Comparison of ENCODE assay signal across 21 cellular contexts in genomic region chr9:136613824-136614371, GRCh38. TPM values are rescaled to one million over a fixed set of nuclear protein-coding genes. Genes with fewer than 3 reads are reported as not detected.
DNase-seq lines count a peak whose midpoint lies in the region; ATAC-seq and TF ChIP-seq lines count a peak whose summit lies in the region.
"Had no signal": no experiment of that assay in that cellular context is flagged by ENCODE, and none has a peak within 500 bp of the region (broad histone marks: within the 10 kb centered on the region; RNA-seq: fewer than 3 reads in every experiment).

No MANE protein-coding gene starts in this region.

- no peak overlapping the region for H3K9ac ChIP-seq in duodenal mucosa (ENCODE audit: low read depth in 1 of 2, low read length in 2 of 2)

- no peaks in the 10 kb centered on the region for H3K36me3 Mint-ChIP-seq in Caco-2 (ENCODE audit: insufficient read depth, unreplicated experiment)

- intact Hi-C loops in heart left ventricle (cut with DNase I) (no loop called here), Right ventricle myocardium superior (cut with DNase I) (no loop called here), Caco-2 (cut with micrococcal nuclease; ENCODE audit: unreplicated experiment) (no loop called here)

- no peaks in the 10 kb centered on the region for H3K79me2 ChIP-seq in osteoblast (ENCODE audit: insufficient read depth, low read length)

- H3K4me1 ChIP-seq in heart left ventricle (peaks cover 4 to 43% (median 21%) of the 10 kb centered on the region in 12 donors), duodenal mucosa (ENCODE audit: control insufficient read depth in 1 of 2, insufficient read depth in 2 of 2, low read length in 2 of 2) (peaks cover 21 to 34% of the 10 kb centered on the region in 2 donors), osteoblast (ENCODE audit: insufficient read depth, low read length) (peaks cover 14% of the 10 kb centered on the region), Caco-2 (peaks cover 30% of the 10 kb centered on the region; the same call in 1 of the 2 replicates)

- H3K27me3 ChIP-seq in heart left ventricle: no peaks in the 10 kb centered on the region
- no peaks in the 10 kb centered on the region for H3K27me3 ChIP-seq in duodenal mucosa (ENCODE audit: control insufficient read depth in 1 of 2, insufficient read depth in 2 of 2, low read length in 2 of 2)
- H3K27me3 ChIP-seq in osteoblast (ENCODE audit: insufficient read depth, low read length): no peaks in the 10 kb centered on the region
- no peaks in the 10 kb centered on the region for H3K27me3 ChIP-seq in Caco-2 (replicated peaks; ENCODE audit: control insufficient read depth, insufficient read depth, low read length)
- H3K27me3 ChIP-seq: cardiac muscle cell had no signal

- H3K27me3 Mint-ChIP-seq in Caco-2 (ENCODE audit: insufficient read depth, unreplicated experiment): no peaks in the 10 kb centered on the region

- H3K9me3 Mint-ChIP-seq in Caco-2 (ENCODE audit: unreplicated experiment): no peaks in the 10 kb centered on the region
- H3K9me3 Mint-ChIP-seq: activated T-helper 2 cell treated with anti-CD3 and anti-CD28 coated beads, Interferon-gamma antibody, Interleukin-2, Interleukin-4, amounts not matched to agents 10 μg/mL and 5 μg/mL and 100 μg/mL, durations not matched to agents 14 hours and 24 hours and 36 hours; effector memory CD8-positive, alpha-beta T cell had no signal

- H3K4me3 ChIP-seq in heart left ventricle (peak overlapping the region in 1 of 12 donors; percentile 15), duodenal mucosa (ENCODE audit: low read depth in 1 of 2, low read length in 2 of 2) (no peak overlapping the region), osteoblast (ENCODE audit: insufficient read depth, low read length) (no peak overlapping the region), Caco-2 (ENCODE audit: low read depth, low read length) (no peak overlapping the region)
- H3K4me3 ChIP-seq: cardiac muscle cell had no signal

- peaks cover 10% of the 10 kb centered on the region for H3K4me1 Mint-ChIP-seq in Caco-2 (ENCODE audit: low read depth, unreplicated experiment)

- ATAC-seq in heart left ventricle (peak in 2 of 4 donors; percentile 1 to 2), Right ventricle myocardium superior (ENCODE audit: poor library complexity) (no peak)
- ATAC-seq: effector memory CD8-positive, alpha-beta T cell; T-helper 17 cell had no signal

- H4K20me1 ChIP-seq in osteoblast (ENCODE audit: insufficient read depth, low read length): no peaks in the 10 kb centered on the region

- 38 to 72% (median 61%) methylated on average over 6 to 19 of the region's 19 CpGs for WGBS in heart left ventricle, 4 donors

- no peak overlapping the region for H3K4me3 Mint-ChIP-seq in Caco-2 (ENCODE audit: unreplicated experiment)
- H3K4me3 Mint-ChIP-seq: effector memory CD8-positive, alpha-beta T cell; T-helper 17 cell had no signal

- no peak overlapping the region for H3K27ac Mint-ChIP-seq in Caco-2 (ENCODE audit: unreplicated experiment)
- H3K27ac Mint-ChIP-seq: activated T-helper 2 cell treated with anti-CD3 and anti-CD28 coated beads, Interferon-gamma antibody, Interleukin-2, Interleukin-4, amounts not matched to agents 10 μg/mL and 5 μg/mL and 100 μg/mL, durations not matched to agents 14 hours and 24 hours and 36 hours; effector memory CD8-positive, alpha-beta T cell; T-helper 17 cell had no signal

- peak overlapping the region in 11 of 12 donors; percentile 33 to 90 (median 78) for H3K27ac ChIP-seq in heart left ventricle
- H3K27ac ChIP-seq in duodenal mucosa (ENCODE audit: low read depth, low read length): peak overlapping the region; percentile 3
- H3K27ac ChIP-seq in osteoblast (ENCODE audit: low read depth, low read length): peak overlapping the region; percentile 33
- H3K27ac ChIP-seq: cardiac muscle cell had no signal

- no peak for TF ChIP-seq POLR2A in heart left ventricle (IDR thresholded peaks at IDR 0.05)

- H3K4me2 ChIP-seq in osteoblast (ENCODE audit: insufficient read depth, low read length): peak overlapping the region; percentile 55

- H3K9me3 ChIP-seq in heart left ventricle (no peaks in the 10 kb centered on the region), duodenal mucosa (ENCODE audit: control insufficient read depth in 1 of 2, low read length in 2 of 2) (no peaks in the 10 kb centered on the region), osteoblast (ENCODE audit: low read depth, low read length) (no peaks in the 10 kb centered on the region), Caco-2 (no peaks in the 10 kb centered on the region)

- no TSS peak for BruUV-seq in Caco-2 (replicated peaks; lab: Mats Ljungman, UMichigan)

- CTCF ChIA-PET in Caco-2 (lab: Charles Lee): interaction anchor here (0.9 kb wide), 1 partner anchor 12 kb away, joined by 3 read pairs; no protein-coding TSS in a partner anchor

- POLR2A ChIA-PET in Caco-2 (lab: Charles Lee): no interaction called here

- no peak for TF ChIP-seq CTCF in heart left ventricle (IDR thresholded peaks at IDR 0.05)
- no peak for TF ChIP-seq CTCF in osteoblast (IDR thresholded peaks at IDR 0.05; ENCODE audit: extremely low read depth, low read depth, low read length)
- no peak for TF ChIP-seq CTCF in Caco-2 (IDR thresholded peaks at IDR 0.05; ENCODE audit: insufficient read depth in 1 of 2, low read depth in 1 of 2, low read length in 1 of 2, severe bottlenecking in 1 of 2, unreplicated experiment in 1 of 2)

- DNase-seq in heart left ventricle (no peak), Right ventricle myocardium superior (no peak), osteoblast (ENCODE audit: insufficient read length, low spot score, missing footprints) (peak; percentile 93), NCI-H1105 (lab: John Stamatoyannopoulos, UW) (no peak), T-helper 9 cell (no peak), AML-193 (lab: John Stamatoyannopoulos, UW) (no peak), Caco-2 (no peak)
- DNase-seq: 8988T; DMS79; effector memory CD8-positive, alpha-beta T cell; hypothalamus; kidney glomerular epithelial cell; NCI-H187; NCI-H446; occipital lobe; SHP77; stimulated activated CD4-positive, alpha-beta T cell treated with anti-CD3 and anti-CD28 coated beads, Interleukin-4, amount 100 ng/mL, for 24 hours; T-helper 17 cell had no signal

- H3K36me3 ChIP-seq in heart left ventricle (no peaks in the 10 kb centered on the region), duodenal mucosa (ENCODE audit: control insufficient read depth in 1 of 2, insufficient read depth in 2 of 2, low read length in 2 of 2) (no peaks in the 10 kb centered on the region), osteoblast (ENCODE audit: insufficient read depth, low read length) (no peaks in the 10 kb centered on the region), Caco-2 (ENCODE audit: control insufficient read depth, insufficient read depth, low read length) (no peaks in the 10 kb centered on the region)
- H3K36me3 ChIP-seq: cardiac muscle cell had no signal

- H2AFZ ChIP-seq in osteoblast (ENCODE audit: low read length): peak overlapping the region; percentile 70

RNA-seq across cellular contexts. Expression of gene EGFL7, which starts 48.8 kb away (rescaled TPM):
- 100 to 1,000 TPM in 2 of 9 donors, 10 to 100 TPM in 7; 56.4 to 142 (median 94.0) TPM for total RNA-seq in heart left ventricle
- 100 to 1,000 TPM; 103 to 137 TPM for polyA plus RNA-seq in heart left ventricle
- 61.5 TPM for total RNA-seq in Right ventricle myocardium superior
- total RNA-seq in osteoblast: 3.3 and 6.2 TPM in 2 replicates
- 30.2 and 30.4 TPM in 2 replicates for total RNA-seq in Caco-2 (2022)

Comparison
In these comparisons a context has a peak if more than half of its experiments do, and no peak if none do; other contexts are left out.
1. H3K27ac ChIP-seq: peak in every context shown above with its lines; median percentile 78 in heart left ventricle; 33 in osteoblast; 3 in duodenal mucosa.